In genomic region chr1:206686486-206687249, GRCh38 we compare ENCODE assay signal across 8 cellular contexts. TPM values are rescaled to one million over a fixed set of nuclear protein-coding genes. Genes with fewer than 3 reads are reported as not detected.
DNase-seq lines count a peak whose midpoint lies in the region; ATAC-seq and TF ChIP-seq lines count a peak whose summit lies in the region.

No MANE protein-coding gene starts in this region.

- no peaks in the 10 kb centered on the region for H3K36me3 ChIP-seq in left ventricle myocardium inferior
- peaks cover 4% of the 10 kb centered on the region for H3K36me3 ChIP-seq in NT2/D1 (ENCODE audit: insufficient read depth, insufficient read length, low read length)
- no peaks in the 10 kb centered on the region for H3K36me3 ChIP-seq in ectodermal cell (ENCODE audit: control insufficient read depth, insufficient read depth, low read length)
- no peaks in the 10 kb centered on the region for H3K36me3 ChIP-seq in neural progenitor cell

- peaks cover 61% of the 10 kb centered on the region for H3K79me2 ChIP-seq in neural progenitor cell (ENCODE audit: low read depth)

- peak overlapping the region; percentile 88 for H3K4me2 ChIP-seq in neural progenitor cell

- H3K27me3 ChIP-seq in left ventricle myocardium inferior (ENCODE audit: low read depth) (no peaks in the 10 kb centered on the region), NT2/D1 (ENCODE audit: insufficient read depth, insufficient read length) (peaks cover 36% of the 10 kb centered on the region), ectodermal cell (ENCODE audit: control insufficient read depth, insufficient read depth, low read length, poor library complexity, severe bottlenecking) (peaks cover 34% of the 10 kb centered on the region), neural progenitor cell (peaks cover 45% of the 10 kb centered on the region)

- TF ChIP-seq CTCF in left ventricle myocardium inferior (IDR thresholded peaks at IDR 0.05; ENCODE audit: borderline replicate concordance) (no peak), neural progenitor cell (IDR thresholded peaks at IDR 0.05) (no peak)

- H3K4me1 ChIP-seq in left ventricle myocardium inferior: peaks cover 77% of the 10 kb centered on the region
- H3K4me1 ChIP-seq in NT2/D1 (ENCODE audit: insufficient read depth, insufficient read length): peaks cover 16% of the 10 kb centered on the region
- H3K4me1 ChIP-seq in ectodermal cell (ENCODE audit: control insufficient read depth, insufficient read depth, low read length): peaks cover 27% of the 10 kb centered on the region
- H3K4me1 ChIP-seq in neural progenitor cell: peaks cover 52% of the 10 kb centered on the region

- peaks cover 23% of the 10 kb centered on the region for H3K27me3 Mint-ChIP-seq in neural progenitor cell (ENCODE audit: insufficient read depth, low read depth)

- WGBS in ectodermal cell, 2 experiments: 44 to 49% methylated on average over 5 to 7 of the region's 7 CpGs

- H3K9ac ChIP-seq in NT2/D1 (ENCODE audit: insufficient read length, low read depth) (peak overlapping the region; percentile 82), neural progenitor cell (no peak overlapping the region)

- H3K27ac ChIP-seq in left ventricle myocardium inferior (replicated peaks) (peak overlapping the region; percentile 97), ectodermal cell (ENCODE audit: insufficient read depth, low read depth, low read length, poor library complexity, severe bottlenecking) (no peak overlapping the region), neural progenitor cell (no peak overlapping the region)

- H2AFZ ChIP-seq in neural progenitor cell (replicated peaks): no peak overlapping the region

- H3K4me1 Mint-ChIP-seq in neural progenitor cell: peaks cover 55% of the 10 kb centered on the region

- peak overlapping the region; percentile 98 for H3K4me3 Mint-ChIP-seq in neural progenitor cell

- H3K9me3 ChIP-seq in left ventricle myocardium inferior (replicated peaks): no peaks in the 10 kb centered on the region
- no peaks in the 10 kb centered on the region for H3K9me3 ChIP-seq in NT2/D1 (ENCODE audit: insufficient read depth, low read length)
- no peaks in the 10 kb centered on the region for H3K9me3 ChIP-seq in ectodermal cell (ENCODE audit: control insufficient read depth, low read length)
- no peaks in the 10 kb centered on the region for H3K9me3 ChIP-seq in neural progenitor cell (ENCODE audit: low read depth)

- H3K27ac Mint-ChIP-seq in neural progenitor cell: peak overlapping the region; percentile 91

- peaks cover under 1% of the 10 kb centered on the region for H3K36me3 Mint-ChIP-seq in neural progenitor cell

- H3K4me3 ChIP-seq in left ventricle myocardium inferior (peak overlapping the region; percentile 85), NT2/D1 (ENCODE audit: insufficient read length, low read depth) (peak overlapping the region; percentile 81), ectodermal cell (ENCODE audit: insufficient read depth, low read depth, low read length) (peak overlapping the region; percentile 80), neural progenitor cell (peak overlapping the region; percentile 96)

- ATAC-seq in left cardiac atrium: no peak
- no peak for ATAC-seq in GM19397 (IDR thresholded peaks at IDR 0.05; ENCODE audit: unreplicated experiment)

- peaks cover 61% of the 10 kb centered on the region for H4K20me1 ChIP-seq in neural progenitor cell (ENCODE audit: low read depth)

- intact Hi-C loops in left ventricle myocardium inferior (cut with micrococcal nuclease) (no loop called here), left cardiac atrium (cut with DNase I) (loop anchor here in 1 of 2 donors (2.0 to 5.0 kb wide), 2 partner anchors 20 to 36 kb away; no protein-coding TSS in a partner anchor)

- H3F3A ChIP-seq in neural progenitor cell (ENCODE audit: low read depth): peaks cover 19% of the 10 kb centered on the region

- H3K9me3 Mint-ChIP-seq in neural progenitor cell: no peaks in the 10 kb centered on the region

- no peak for DNase-seq in left ventricle myocardium inferior
- DNase-seq in left cardiac atrium: no peak
- no peak for DNase-seq in NT2/D1 (ENCODE audit: low read depth, low spot score)
- no peak for DNase-seq in neural progenitor cell (ENCODE audit: low spot score)
- DNase-seq in ureter (ENCODE audit: low spot score): no peak
- no peak for DNase-seq in NCI-H2107 (lab: John Stamatoyannopoulos, UW)

RNA-seq across cellular contexts. Expression of gene MAPKAPK2, which starts 2.0 kb away (rescaled TPM):
- total RNA-seq in left ventricle myocardium inferior (215 TPM), left cardiac atrium (100 to 1,000 TPM; 154 to 219 TPM), neural progenitor cell (ENCODE audit: low replicate concordance) (24.7 and 38.7 TPM in 2 replicates), ureter (69.8 TPM)
- polyA plus RNA-seq in ectodermal cell (2013, experiment 1 of 4): 77.5 TPM
- polyA plus RNA-seq in ectodermal cell (2013, experiment 2 of 4): 77.3 TPM
- polyA plus RNA-seq in ectodermal cell (2013, experiment 3 of 4): 63.0 TPM
- 72.9 TPM for polyA plus RNA-seq in ectodermal cell (2013, experiment 4 of 4)

RNA-seq across cellular contexts. Expression of gene DYRK3, which starts 51.3 kb away (rescaled TPM):
- total RNA-seq in left ventricle myocardium inferior: 26.6 TPM
- total RNA-seq in left cardiac atrium: 10 to 100 TPM; 12.4 to 18.7 TPM
- 14.7 TPM for polyA plus RNA-seq in ectodermal cell (2013, experiment 1 of 4)
- 15.8 TPM for polyA plus RNA-seq in ectodermal cell (2013, experiment 2 of 4)
- polyA plus RNA-seq in ectodermal cell (2013, experiment 3 of 4): 11.4 TPM
- 12.5 TPM for polyA plus RNA-seq in ectodermal cell (2013, experiment 4 of 4)
- 21.9 and 22.7 TPM in 2 replicates for total RNA-seq in neural progenitor cell (ENCODE audit: low replicate concordance)
- total RNA-seq in ureter: 4.8 TPM
